Comparison of ENCODE assay signal across 21 cellular contexts in the genomic region with DNA sequence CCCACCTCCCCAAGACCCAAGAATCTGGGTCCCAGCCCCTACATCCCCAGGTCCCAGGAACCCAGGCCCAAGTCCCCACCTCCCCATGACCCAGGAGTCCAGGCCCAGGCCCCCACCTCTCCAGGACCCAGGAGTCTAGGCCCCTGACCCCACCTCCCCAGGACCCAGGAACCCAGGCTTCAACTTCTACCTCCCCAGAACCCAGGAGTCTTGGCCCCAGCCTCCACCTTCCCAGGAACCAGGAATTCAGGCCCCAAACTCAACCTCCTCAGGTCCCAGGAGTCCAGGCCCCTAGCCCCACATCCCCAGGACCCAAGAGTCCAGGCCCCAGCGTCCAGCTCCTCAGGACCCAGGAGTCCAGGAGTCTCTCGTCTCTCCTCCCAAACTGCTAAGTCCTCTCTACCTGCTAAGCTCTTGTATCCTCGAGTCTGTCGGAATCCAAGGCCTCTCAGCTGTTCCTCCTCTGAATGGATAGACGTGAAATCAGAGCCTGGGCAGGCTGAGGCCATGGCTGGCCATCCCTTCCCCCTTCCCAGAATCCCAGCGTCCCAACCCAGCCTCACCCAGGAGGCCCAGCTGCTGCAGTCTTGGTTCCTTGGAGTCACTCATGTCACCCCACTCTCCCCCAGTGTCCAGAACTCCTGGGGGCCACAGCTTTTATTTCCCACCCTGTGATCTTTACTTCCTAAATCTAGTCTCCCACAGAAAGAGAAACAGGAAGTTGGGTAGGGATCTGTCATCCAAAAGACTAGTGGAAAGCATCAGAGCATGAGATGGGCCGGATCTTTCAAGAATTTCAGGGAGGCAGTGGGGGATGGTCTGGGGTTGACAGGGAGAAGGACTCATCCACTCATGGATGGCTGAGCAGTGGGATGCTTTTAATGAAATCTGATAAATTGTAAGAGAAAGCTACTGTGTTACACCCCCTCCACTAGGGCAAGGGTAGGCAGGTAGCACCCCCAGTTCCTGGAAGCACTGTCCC. TPM values are rescaled to one million over a fixed set of nuclear protein-coding genes. Genes with fewer than 3 reads are reported as not detected.
A peak's percentile ranks its signal among the peaks of the same experiment; 100 is the strongest.
DNase-seq lines count a peak whose midpoint lies in the region; ATAC-seq, FAIRE-seq and TF ChIP-seq lines count a peak whose summit lies in the region.
"Had no signal": no experiment of that assay in that cellular context is flagged by ENCODE, and none has a peak within 500 bp of the region (broad histone marks: within the 10 kb centered on the region; RNA-seq: fewer than 3 reads in every experiment).

CD209 (minus strand) TSS at position 632 of the 982 bp plus-strand sequence; CDS start at position 609, 23 bp downstream.

- H3K9ac ChIP-seq in HepG2 (ENCODE audit: insufficient read depth, low read depth, low read length) = no peak within 1 kb of the TSS
- no peak within 1 kb of the TSS; a peak in 1 of 4 replicates for H3K9ac ChIP-seq in K562 (ENCODE audit: insufficient read depth in 1 of 2, low read depth in 2 of 2, low read length in 2 of 2)

- H3K4me3 ChIP-seq in right lobe of liver (no peak within 1 kb of the TSS), HepG2 (replicated peaks in 1 of 3; ENCODE audit: insufficient read depth in 1 of 3, low read depth in 2 of 3, low read length in 3 of 3) (no peak within 1 kb of the TSS), K562 (no peak within 1 kb of the TSS), mucosa of descending colon (no peak within 1 kb of the TSS), upper lobe of right lung (no peak within 1 kb of the TSS)
- H3K4me3 ChIP-seq: prostate gland had no signal

- H3K27ac ChIP-seq in right lobe of liver = no peak within 1 kb of the TSS
- no peak within 1 kb of the TSS for H3K27ac ChIP-seq in HepG2 (ENCODE audit: extremely low read length, insufficient read depth, low read length)
- H3K27ac ChIP-seq in K562 (ENCODE audit: extremely low read depth, low read depth, low read length) = no peak within 1 kb of the TSS
- H3K27ac ChIP-seq in upper lobe of right lung = no peak within 1 kb of the TSS
- H3K27ac ChIP-seq: dorsolateral prefrontal cortex, prostate gland had no signal

- H3K9me3 ChIP-seq in right lobe of liver = no peaks in the 10 kb centered on the region
- H3K9me3 ChIP-seq in HepG2 (ENCODE audit: low read length) = no peaks in the 10 kb centered on the region
- H3K9me3 ChIP-seq in K562 (replicated peaks; ENCODE audit: control insufficient read depth, insufficient read depth, low read depth, low read length) = 0 out of 2 replicates have a peak, but pooled peaks cover 4% of the 10 kb centered on the region
- no peaks in the 10 kb centered on the region for H3K9me3 ChIP-seq in mucosa of descending colon
- H3K9me3 ChIP-seq in upper lobe of right lung = no peaks in the 10 kb centered on the region
- H3K9me3 ChIP-seq: prostate gland had no signal

- no peak for TF ChIP-seq CTCF in right lobe of liver (IDR thresholded peaks at IDR 0.05)
- no peak for TF ChIP-seq CTCF in HepG2 (CRISPR knock-in tag; IDR thresholded peaks at IDR 0.05)
- TF ChIP-seq CTCF in K562 (IDR thresholded peaks at IDR 0.05 in 2 of 3, conservative IDR thresholded peaks at IDR 0.05 in 1 of 3; ENCODE audit: insufficient read depth in 2 of 3, low read depth in 1 of 3, low read length in 3 of 3) = no peak
- no peak for TF ChIP-seq CTCF in mucosa of descending colon (IDR thresholded peaks at IDR 0.05)
- no peak for TF ChIP-seq CTCF in upper lobe of right lung (IDR thresholded peaks at IDR 0.05)

- intact Hi-C loops in right lobe of liver (cut with DNase I) (no loop called here), HepG2 (cut with micrococcal nuclease; ENCODE audit: unreplicated experiment) (no loop called here), K562 (cut with micrococcal nuclease) (no loop called here), mucosa of descending colon (cut with DNase I, micrococcal nuclease) (no loop called here), upper lobe of right lung (cut with DNase I) (no loop called here)

- H3K36me3 ChIP-seq in right lobe of liver (no peaks in the 10 kb centered on the region), HepG2 (replicated peaks in 1 of 2; ENCODE audit: control insufficient read depth in 1 of 2, insufficient read depth in 2 of 2, low read length in 2 of 2) (no peaks in the 10 kb centered on the region), K562 (ENCODE audit: control insufficient read depth, insufficient read depth, low read length) (no peaks in the 10 kb centered on the region), mucosa of descending colon (ENCODE audit: low read depth) (no peaks in the 10 kb centered on the region), upper lobe of right lung (no peaks in the 10 kb centered on the region)
- H3K36me3 ChIP-seq: heart left ventricle, prostate gland had no signal

- H3K4me1 ChIP-seq in right lobe of liver (no peaks in the 10 kb centered on the region), HepG2 (ENCODE audit: insufficient read depth, low read length) (peaks cover 6% of the 10 kb centered on the region; the same call in 1 of the 2 replicates), K562 (replicated peaks in 1 of 2; ENCODE audit: control insufficient read depth in 2 of 2, insufficient read depth in 2 of 2, low read length in 2 of 2) (peaks cover 0 to 2% of the 10 kb centered on the region in 2 experiments; a peak in 3 of 5 replicates), mucosa of descending colon (ENCODE audit: low read depth) (no peaks in the 10 kb centered on the region), upper lobe of right lung (no peaks in the 10 kb centered on the region)
- H3K4me1 ChIP-seq: heart left ventricle, prostate gland had no signal

- no peak for FAIRE-seq in HepG2 (lab: Jason Lieb, UNC)
- FAIRE-seq in K562 (lab: Jason Lieb, UNC) = no peak
- FAIRE-seq: D721Med had no signal

- no peak within 1 kb of the TSS for H3K4me2 ChIP-seq in HepG2 (ENCODE audit: low read depth, low read length)
- H3K4me2 ChIP-seq in K562 (ENCODE audit: insufficient read depth, low read length) = no peak within 1 kb of the TSS

- BruUV-seq in HepG2 (replicated peaks; lab: Mats Ljungman, UMichigan) (no TSS peak), K562 (replicated peaks; lab: Mats Ljungman, UMichigan) (no TSS peak)

- H3K79me2 ChIP-seq in HepG2 (ENCODE audit: insufficient read depth, low read length) (no peaks in the 10 kb centered on the region), K562 (ENCODE audit: control insufficient read depth, insufficient read depth, low read length) (no peaks in the 10 kb centered on the region)

- H4K20me1 ChIP-seq in HepG2 (ENCODE audit: insufficient read depth, low read length) (no peaks in the 10 kb centered on the region), K562 (replicated peaks; ENCODE audit: control insufficient read depth, insufficient read depth, low read length) (no peaks in the 10 kb centered on the region)

- 57% methylated on average over 5 of the region's 7 CpGs for WGBS in right lobe of liver (ENCODE audit: insufficient coverage, low coverage, low lambda C conversion rate, missing lambda C conversion rate)
- 3% methylated on average over 7 of the region's 7 CpGs for WGBS in HepG2 (ENCODE audit: low lambda C conversion rate)
- WGBS in K562 (ENCODE audit: insufficient coverage, low coverage, missing lambda C conversion rate) = 2% methylated on average over 7 of the region's 7 CpGs

- H3K27me3 ChIP-seq in right lobe of liver (no peaks in the 10 kb centered on the region), HepG2 (ENCODE audit: control insufficient read depth in 1 of 2, insufficient read depth in 2 of 2, low read length in 2 of 2) (peaks cover 3 to 17% of the 10 kb centered on the region in 2 experiments; a peak in 2 of 5 replicates), K562 (ENCODE audit: control insufficient read depth in 2 of 2, insufficient read depth in 2 of 2, low read length in 2 of 2) (peaks cover 0 to 6% of the 10 kb centered on the region in 2 experiments; a peak in 2 of 5 replicates), upper lobe of right lung (no peaks in the 10 kb centered on the region)

- no peak for TF ChIP-seq RAD21 in HepG2 (CRISPR knock-in tag; IDR thresholded peaks at IDR 0.05)
- no peak for TF ChIP-seq RAD21 in K562 (CRISPR knock-in tag; conservative IDR thresholded peaks at IDR 0.05 in 1 of 2, IDR thresholded peaks at IDR 0.05 in 1 of 2)

- CTCF ChIA-PET in HepG2 (lab: Yijun Ruan, JAX; ENCODE audit: low intra/inter-chr PET ratio, low total read pairs) (no interaction called here), K562 (lab: Yijun Ruan, JAX; ENCODE audit: low intra/inter-chr PET ratio) (no interaction called here)

- no peak within 1 kb of the TSS for H2AFZ ChIP-seq in HepG2 (ENCODE audit: low read length)
- H2AFZ ChIP-seq in K562 (ENCODE audit: low read depth, low read length) = no peak within 1 kb of the TSS

- TF ChIP-seq POLR2A in right lobe of liver (IDR thresholded peaks at IDR 0.05) (no peak), HepG2 (IDR thresholded peaks at IDR 0.05; ENCODE audit: insufficient read depth in 1 of 2, low read depth in 2 of 2, low read length in 2 of 2) (no peak), K562 (conservative IDR thresholded peaks at IDR 0.05) (no peak)

- H3K9me1 ChIP-seq in K562 (ENCODE audit: control insufficient read depth, insufficient read depth, low read length) = no peaks in the 10 kb centered on the region

- peak in 3 of 4 donors; percentile 20 to 44 (median 38) for ATAC-seq in right lobe of liver
- ATAC-seq in HepG2 = no peak
- no peak for ATAC-seq in K562
- ATAC-seq in mucosa of descending colon = no peak
- peak; percentile 56 for ATAC-seq in upper lobe of right lung
- ATAC-seq: activated CD4-positive, alpha-beta T cell treated with anti-CD3 and anti-CD28 coated beads for 36 hours had no signal

- POLR2A ChIA-PET in HepG2 (lab: Yijun Ruan, JAX) (no interaction called here), K562 (lab: Yijun Ruan, JAX) (interaction anchor here (0.5 to 0.7 kb wide), 3 partner anchors 13 to 180 kb away, joined by 3 read pairs; no protein-coding TSS in a partner anchor)

- in situ Hi-C loops in HepG2 (cut with HindIII; ENCODE audit: extremely low pct_ligation_motif_present, low pct_unique_long_range_greater_than_20kb) (no loop called here), K562 (cut with MboI) (no loop called here)

- TF ChIP-seq EP300 in HepG2 (IDR thresholded peaks at IDR 0.05; ENCODE audit: low read depth in 2 of 2, low read length in 2 of 2) = no peak
- no peak for TF ChIP-seq EP300 in HepG2 (CRISPR knock-in tag; IDR thresholded peaks at IDR 0.05; ENCODE audit: borderline replicate concordance)
- no peak for TF ChIP-seq EP300 in K562 (IDR thresholded peaks at IDR 0.05; ENCODE audit: low read length)

- DNase-seq in right lobe of liver = no peak
- no peak for DNase-seq in HepG2 (ENCODE audit: low spot score)
- no peak for DNase-seq in K562 (ENCODE audit: extremely low read depth in 1 of 4, low spot score in 3 of 4)
- DNase-seq in mucosa of descending colon = no peak
- no peak for DNase-seq in upper lobe of right lung
- no peak for DNase-seq in ureter (ENCODE audit: low spot score)
- no peak for DNase-seq in NCI-H82 treated with DMSO at 0.1 percent for 48 hours (lab: John Stamatoyannopoulos, UW; ENCODE audit: unreplicated experiment)
- DNase-seq in iPS-NIHi7 (ENCODE audit: extremely low spot score) = no peak
- DNase-seq: activated CD4-positive, alpha-beta T cell treated with anti-CD3 and anti-CD28 coated beads for 36 hours; activated naive CD4-positive, alpha-beta T cell treated with Interleukin-2 at 50 U/mL for 16 hours; dorsolateral prefrontal cortex; GF-D8; heart left ventricle; NCI-H187; NCI-H446 treated with DMSO at 0.1 percent for 48 hours; OCI-M1; stimulated activated CD4-positive, alpha-beta T cell treated with anti-CD3 and anti-CD28 coated beads, Interleukin-15, amount 100 ng/mL, for 24 hours had no signal

RNA-seq across cellular contexts. Expression of gene CD209, which starts in this region (rescaled TPM):
- 1 to 10 TPM in 4 of 6 experiments, under 1 TPM in 2; 0.42 to 6.7 (median 2.8) TPM for total RNA-seq in right lobe of liver
- not detected in 2 replicates for total RNA-seq in HepG2 (2016; rRNA removed; fragmentation: Illumina TruSeq; extraction: Trizol)
- total RNA-seq in HepG2 (2016; cell fraction: cytosol; rRNA removed; fragmentation: Illumina TruSeq; extraction: Trizol; ENCODE audit: low read depth) = not detected in 2 replicates
- total RNA-seq in HepG2 (2016; cell fraction: insoluble cytoplasmic fraction; rRNA removed; fragmentation: Illumina TruSeq; extraction: Trizol) = not detected in 2 replicates
- total RNA-seq in HepG2 (2016; cell fraction: membrane; rRNA removed; fragmentation: Illumina TruSeq; extraction: Trizol) = not detected in 2 replicates
- not detected in 2 replicates for total RNA-seq in HepG2 (2016; cell fraction: nucleus; rRNA removed; fragmentation: Illumina TruSeq; extraction: Trizol)
- not detected in 2 replicates for polyA plus RNA-seq in HepG2 (2011; rRNA removed)
- not detected in 2 replicates for polyA plus RNA-seq in HepG2 (2011; cell fraction: cytosol; rRNA removed)
- polyA plus RNA-seq in HepG2 (2011; cell fraction: nucleus; rRNA removed) = not detected in 2 replicates
- not detected in 2 replicates for polyA plus RNA-seq in HepG2 (2012)
- polyA plus RNA-seq in HepG2 (2016; cell fraction: cytosol; fragmentation: Illumina TruSeq; extraction: Trizol; ENCODE audit: low read depth) = not detected in 2 replicates
- not detected in 2 replicates for polyA plus RNA-seq in HepG2 (2016; cell fraction: insoluble cytoplasmic fraction; fragmentation: Illumina TruSeq; extraction: Trizol; ENCODE audit: low read depth)
- not detected in 2 replicates for polyA plus RNA-seq in HepG2 (2016; cell fraction: membrane; fragmentation: Illumina TruSeq; extraction: Trizol; ENCODE audit: low read depth)
- polyA plus RNA-seq in HepG2 (2016; cell fraction: nucleus; fragmentation: Illumina TruSeq; extraction: Trizol; ENCODE audit: insufficient read depth, low read depth) = not detected in 2 replicates
- polyA minus RNA-seq in HepG2 (2011; rRNA and poly(A)+ RNA removed; ENCODE audit: low replicate concordance) = not detected in 2 replicates
- not detected in 2 replicates for polyA minus RNA-seq in HepG2 (2011; cell fraction: cytosol; rRNA and poly(A)+ RNA removed)
- polyA minus RNA-seq in HepG2 (2011; cell fraction: nucleus; rRNA and poly(A)+ RNA removed) = not detected in 2 replicates
- total RNA-seq in K562 (2011; cell fraction: chromatin; rRNA removed; ENCODE audit: low replicate concordance) = not detected in 2 replicates
- total RNA-seq in K562 (2011; cell fraction: nucleolus; rRNA removed) = not detected in 2 replicates
- total RNA-seq in K562 (2011; cell fraction: nucleoplasm; rRNA removed) = not detected in 2 replicates
- not detected in 2 replicates for total RNA-seq in K562 (2014; rRNA removed)
- total RNA-seq in K562 (2014; rRNA removed; fragmentation: Illumina TruSeq; extraction: Trizol) = not detected in 2 replicates
- not detected in 2 replicates for total RNA-seq in K562 (2015; rRNA removed; fragmentation: Illumina TruSeq; extraction: Trizol)
- total RNA-seq in K562 (2021) = not detected in 2 replicates
- polyA plus RNA-seq in K562 (2011; rRNA removed) = 0.01 TPM in 2 replicates
- polyA plus RNA-seq in K562 (2011; cell fraction: cytosol; rRNA removed) = 0.01 and 0.04 TPM in 2 replicates
- not detected in 2 replicates for polyA plus RNA-seq in K562 (2011; cell fraction: nucleus; rRNA removed)
- 0.04 TPM in 1 of 2 replicates, not detected in the other for polyA plus RNA-seq in K562 (2012)
- polyA plus RNA-seq in K562 (2014; fragmentation: Illumina TruSeq; extraction: Trizol) = not detected in 2 replicates
- polyA plus RNA-seq in K562 (2014; fragmentation: Nextera tagmentation; extraction: Ambion mirVana) = not detected
- not detected in 2 replicates for polyA plus RNA-seq in K562 (2014; rRNA removed)
- polyA minus RNA-seq in K562 (2011; rRNA and poly(A)+ RNA removed) = not detected in 2 replicates
- polyA minus RNA-seq in K562 (2011; cell fraction: cytosol; rRNA and poly(A)+ RNA removed) = not detected in 2 replicates
- polyA minus RNA-seq in K562 (2011; cell fraction: nucleus; rRNA and poly(A)+ RNA removed) = not detected in 2 replicates
- 10 to 100 TPM in 2 of 3 donors, 1 to 10 TPM in 1; 4.1 to 17.7 (median 17.2) TPM for total RNA-seq in mucosa of descending colon
- 10.6 TPM for total RNA-seq in upper lobe of right lung
- total RNA-seq in ureter = 3.3 TPM
- total RNA-seq: activated CD4-positive, alpha-beta T cell treated with anti-CD3 and anti-CD28 coated beads for 36 hours; SK-MEL-5 had no signal
- polyA plus RNA-seq: AG04450 had no signal

Comparison
In these comparisons a context has a peak if more than half of its experiments do, and no peak if none do; other contexts are left out.
1. ATAC-seq: peak in right lobe of liver (3 of 4) and upper lobe of right lung (single experiment); none in HepG2 (single experiment), K562 (single experiment) and mucosa of descending colon (single experiment).